8 cellular contexts compared by ENCODE assay signal in the genomic region with DNA sequence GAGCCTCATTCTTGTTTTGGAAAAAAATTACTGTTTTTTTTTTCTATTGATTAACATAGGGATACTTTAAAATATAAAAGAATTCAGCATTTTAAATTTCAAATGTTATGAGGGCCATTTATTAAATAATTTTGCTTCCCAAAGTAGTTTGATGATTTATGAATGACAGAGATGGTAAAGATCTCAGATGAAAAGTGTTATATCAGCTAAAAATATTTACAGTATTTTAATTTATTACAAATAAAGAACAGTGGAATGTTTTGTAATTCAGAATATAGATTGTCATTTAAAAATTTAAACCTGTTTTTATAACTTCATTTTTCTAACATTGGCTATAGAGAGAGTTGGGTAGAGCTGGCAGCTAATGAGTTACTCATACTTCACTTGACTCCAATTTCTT.
"Had no signal": no experiment of that assay in that cellular context is flagged by ENCODE, and none has a peak within 500 bp of the region (broad histone marks: within the 10 kb centered on the region; RNA-seq: fewer than 3 reads in every experiment).

No MANE protein-coding gene starts in this region.

- ATAC-seq: GM23338 had no signal

- DNase-seq: H9, HCEC 1CT, Kasumi-1, KG1 had no signal

- H2AFZ ChIP-seq: GM23338 had no signal

- H3K4me3 ChIP-seq: GM23338 had no signal

- H3K4me2 ChIP-seq: GM23338 had no signal

- FAIRE-seq: H1, H54 had no signal

- H3K27ac ChIP-seq: HL-60 had no signal
